ENCODE assay signal across 8 cellular contexts in the genomic region with DNA sequence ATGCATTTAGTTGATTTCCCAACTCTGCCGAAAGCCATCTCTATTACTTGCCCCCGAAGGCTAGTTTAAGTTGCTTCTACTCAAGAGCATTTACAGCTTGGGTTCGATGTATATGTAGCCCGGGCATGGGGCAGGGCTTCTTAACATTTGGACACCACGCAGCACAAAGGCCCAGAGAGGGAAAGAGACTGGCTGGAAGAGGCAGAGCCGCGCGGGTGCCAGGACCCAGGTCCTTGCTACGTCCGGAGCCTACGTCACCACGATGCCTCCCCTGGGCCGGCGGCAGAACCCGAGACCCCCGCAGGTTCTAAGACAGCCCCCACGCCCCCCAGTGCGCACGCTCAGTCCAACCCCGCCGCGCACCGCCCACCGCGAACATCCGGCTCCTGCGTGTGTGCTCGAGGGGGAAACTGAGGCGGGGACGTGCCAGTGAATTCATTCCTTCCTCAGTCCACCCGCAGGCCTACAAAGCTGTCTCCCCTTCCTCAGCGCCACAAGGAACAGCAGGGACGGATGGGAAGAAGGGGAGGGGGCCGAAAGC. TPM values are rescaled to one million over a fixed set of nuclear protein-coding genes. Genes with fewer than 3 reads are reported as not detected.
DNase-seq lines count a peak whose midpoint lies in the region; ATAC-seq and TF ChIP-seq lines count a peak whose summit lies in the region.

No MANE protein-coding gene starts in this region.

- TF ChIP-seq CTCF in breast epithelium (IDR thresholded peaks at IDR 0.05) (no peak), spleen (IDR thresholded peaks at IDR 0.05 in 8 of 11, conservative IDR thresholded peaks at IDR 0.05 in 3 of 11) (no peak)

- H3K27ac ChIP-seq in breast epithelium (peak overlapping the region; percentile 100), spleen (peak overlapping the region; percentile 99 to 100 (median 100))

- TF ChIP-seq POLR2A in breast epithelium (IDR thresholded peaks at IDR 0.05) (no peak), spleen (IDR thresholded peaks at IDR 0.05) (no peak)

- DNase-seq in CD1c-positive myeloid dendritic cell (ENCODE audit: extremely low spot score) (peak; percentile 44), OCI-M1 (lab: John Stamatoyannopoulos, UW) (peak; percentile 70), breast epithelium (ENCODE audit: low spot score in 2 of 2) (peak in 1 of 2 donors; percentile 45), iPS-NIHi7 (ENCODE audit: extremely low spot score) (peak; percentile 51), spleen (peak; percentile 94)

- intact Hi-C loops in breast epithelium (cut with DNase I; ENCODE audit: low total_unique reads): no loop called here
- intact Hi-C loops in spleen (cut with DNase I; ENCODE audit: low total_unique reads): no loop called here

- peaks cover 7% of the 10 kb centered on the region for H3K36me3 ChIP-seq in breast epithelium
- peaks cover 3 to 34% (median 22%) of the 10 kb centered on the region in 6 donors for H3K36me3 ChIP-seq in spleen

- H3K27me3 ChIP-seq in breast epithelium: no peaks in the 10 kb centered on the region
- H3K27me3 ChIP-seq in spleen (replicated peaks in 1 of 7): no peaks in the 10 kb centered on the region

- ATAC-seq in GM19023 (IDR thresholded peaks at IDR 0.05; ENCODE audit: unreplicated experiment) (peak; percentile 22), HG03378 (IDR thresholded peaks at IDR 0.05; ENCODE audit: unreplicated experiment) (peak; percentile 11), GM18520 (IDR thresholded peaks at IDR 0.05; ENCODE audit: unreplicated experiment) (no peak)

- H3K4me1 ChIP-seq in breast epithelium (no peaks in the 10 kb centered on the region), spleen (peaks cover 12 to 49% (median 31%) of the 10 kb centered on the region in 6 donors)

- WGBS in spleen, 5 donors: 0 to 1% (median 0%) methylated on average over 12 to 34 of the region's 34 CpGs

- H3K4me3 ChIP-seq in breast epithelium: peak overlapping the region; percentile 81 to 100 (median 98)
- H3K4me3 ChIP-seq in spleen: peak overlapping the region; percentile 66 to 94 (median 88)

- H3K9me3 ChIP-seq in breast epithelium: no peaks in the 10 kb centered on the region
- no peaks in the 10 kb centered on the region for H3K9me3 ChIP-seq in spleen

RNA-seq across cellular contexts. Expression of a gene that starts 0.4 kb away (rescaled TPM):
- 10 to 100 TPM; 28.2 to 40.2 (median 30.8) TPM for total RNA-seq in breast epithelium
- 10 to 100 TPM; 41.2 to 61.9 (median 52.4) TPM for total RNA-seq in spleen
- polyA plus RNA-seq in spleen: 10 to 100 TPM; 25.1 to 33.8 (median 31.0) TPM

RNA-seq across cellular contexts. Expression of a gene that starts 22.2 kb away (rescaled TPM):
- total RNA-seq in breast epithelium (100 to 1,000 TPM in 1 of 3 donors, 10 to 100 TPM in 2; 78.3 to 405 (median 100.0) TPM), spleen (100 to 1,000 TPM in 2 of 7 donors, 10 to 100 TPM in 5; 19.2 to 430 (median 46.7) TPM)
- 10 to 100 TPM in 2 of 3 donors, 1 to 10 TPM in 1; 7.5 to 58.2 (median 16.7) TPM for polyA plus RNA-seq in spleen

RNA-seq across cellular contexts. Expression of a gene that starts 37.9 kb away (rescaled TPM):
- total RNA-seq in breast epithelium: 10 to 100 TPM; 12.6 to 25.9 (median 20.6) TPM
- total RNA-seq in spleen: 10 to 100 TPM; 25.9 to 46.3 (median 33.8) TPM
- 10 to 100 TPM in 2 of 3 donors, 1 to 10 TPM in 1; 8.2 to 17.9 (median 17.8) TPM for polyA plus RNA-seq in spleen

RNA-seq across cellular contexts. Expression of a gene that starts 43.0 kb away (rescaled TPM):
- total RNA-seq in breast epithelium (100 to 1,000 TPM in 1 of 3 donors, 10 to 100 TPM in 2; 42.0 to 136 (median 55.6) TPM), spleen (100 to 1,000 TPM; 162 to 203 (median 183) TPM)
- polyA plus RNA-seq in spleen: 100 to 1,000 TPM in 1 of 3 donors, 10 to 100 TPM in 2; 56.6 to 105 (median 65.8) TPM

RNA-seq across cellular contexts. Expression of a gene that starts 43.1 kb away (rescaled TPM):
- total RNA-seq in breast epithelium (1 to 10 TPM; 7.5 to 9.7 (median 8.8) TPM), spleen (10 to 100 TPM in 2 of 7 donors, 1 to 10 TPM in 5; 3.3 to 19.4 (median 6.4) TPM)
- polyA plus RNA-seq in spleen: 1 to 10 TPM; 2.7 to 4.4 (median 3.5) TPM
